ENCODE assay signal across 1 cellular context in genomic region chr1:154940880-154941228, GRCh38.
TF ChIP-seq lines count a peak whose summit lies in the region.

No MANE protein-coding gene starts in this region.

TF ChIP-seq in HepG2, 621 proteins besides CTCF, POLR2A, EP300 and RAD21:
- TF ChIP-seq ZNF691 (CRISPR knock-in tag; IDR thresholded peaks at IDR 0.05; ENCODE audit: borderline replicate concordance, low read depth) (no peak), TCF7L2 (IDR thresholded peaks at IDR 0.05; ENCODE audit: low read depth, low read length) (no peak), ELK4 (CRISPR knock-in tag; IDR thresholded peaks at IDR 0.05; ENCODE audit: borderline replicate concordance) (no peak), RAD51 (IDR thresholded peaks at IDR 0.05; ENCODE audit: borderline replicate concordance) (no peak), PHB2 (IDR thresholded peaks at IDR 0.05; ENCODE audit: partially characterized antibody) (no peak), ZNF441 (CRISPR knock-in tag; IDR thresholded peaks at IDR 0.05; ENCODE audit: borderline replicate concordance) (no peak), ATM (IDR thresholded peaks at IDR 0.05; ENCODE audit: borderline replicate concordance) (no peak), ZNF878 (CRISPR knock-in tag; IDR thresholded peaks at IDR 0.05) (no peak), FLYWCH1 (CRISPR knock-in tag; IDR thresholded peaks at IDR 0.05) (no peak), RBAK (CRISPR knock-in tag; IDR thresholded peaks at IDR 0.05) (no peak)
